Comparison of ENCODE assay signal across 14 cellular contexts in the genomic region with DNA sequence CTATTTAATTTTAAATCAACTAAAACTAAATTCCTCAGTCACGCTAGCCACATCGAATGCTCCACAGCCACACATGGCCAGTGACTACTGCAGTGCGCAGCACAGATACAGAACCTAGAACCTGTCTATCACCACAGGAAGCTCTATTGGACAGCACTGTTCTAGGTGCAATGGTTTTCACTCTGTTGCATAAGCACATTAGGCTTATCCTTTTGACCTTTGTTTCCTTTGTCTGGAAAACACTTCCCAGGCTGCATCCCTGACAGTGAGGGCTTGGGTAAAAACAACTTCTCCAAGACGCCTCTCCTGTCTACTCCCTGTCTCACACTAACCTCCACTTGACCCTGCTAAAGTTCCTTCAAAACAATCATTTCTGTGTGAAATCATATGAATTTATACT. TPM values are rescaled to one million over a fixed set of nuclear protein-coding genes. Genes with fewer than 3 reads are reported as not detected.
A peak's percentile ranks its signal among the peaks of the same experiment; 100 is the strongest.
DNase-seq lines count a peak whose midpoint lies in the region; ATAC-seq and TF ChIP-seq lines count a peak whose summit lies in the region.
"Had no signal": no experiment of that assay in that cellular context is flagged by ENCODE, and none has a peak within 500 bp of the region (broad histone marks: within the 10 kb centered on the region; RNA-seq: fewer than 3 reads in every experiment).

No MANE protein-coding gene starts in this region.

- no peak for DNase-seq in activated T-cell treated with anti-CD3 and anti-CD28 coated beads, Interleukin-2, amount 50 U/mL, for 72 hours
- no peak for DNase-seq in activated T-cell treated with anti-CD3 and anti-CD28 coated beads, Interleukin-2, amount 50 U/mL, for 1 hour
- peak; percentile 22 for DNase-seq in choroid plexus epithelial cell (ENCODE audit: low read depth)
- no peak for DNase-seq in right lobe of liver
- no peak for DNase-seq in stimulated activated naive CD8-positive, alpha-beta T cell treated with anti-CD3 and anti-CD28 coated beads, Interleukin-15, amount 100 ng/mL, for 72 hours
- no peak for DNase-seq in PC-3
- DNase-seq: COR-L47, NCI-H1436 treated with DMSO at 0.1 percent for 48 hours, NCI-H524 treated with DMSO at 0.1 percent for 48 hours had no signal

- H3K9me3 Mint-ChIP-seq in activated T-cell treated with anti-CD3 and anti-CD28 coated beads, Interleukin-2, amount 50 U/mL, for 72 hours = no peaks in the 10 kb centered on the region
- H3K9me3 Mint-ChIP-seq in stimulated activated naive CD8-positive, alpha-beta T cell treated with anti-CD3 and anti-CD28 coated beads, Interleukin-15, amount 100 ng/mL, for 72 hours = no peaks in the 10 kb centered on the region
- H3K9me3 Mint-ChIP-seq: GM23338 had no signal

- H3K27ac ChIP-seq in right lobe of liver = no peak overlapping the region
- H3K27ac ChIP-seq in temporal lobe (ENCODE audit: low read depth, low read length) = peak overlapping the region; percentile 93
- no peak overlapping the region for H3K27ac ChIP-seq in PC-3 (ENCODE audit: low read length)
- H3K27ac ChIP-seq: 22Rv1, C4-2B had no signal

- no peak overlapping the region for H3K4me3 ChIP-seq in choroid plexus epithelial cell (ENCODE audit: low read depth, low read length)
- no peak overlapping the region for H3K4me3 ChIP-seq in right lobe of liver
- no peak overlapping the region for H3K4me3 ChIP-seq in PC-3 (ENCODE audit: low read length)
- H3K4me3 ChIP-seq: GM23338 had no signal

- H3K4me2 ChIP-seq in PC-3 (ENCODE audit: low read length) = no peak overlapping the region
- H3K4me2 ChIP-seq: GM23338 had no signal

- peaks cover 0 to 10% (median 0%) of the 10 kb centered on the region in 4 donors for H3K4me1 ChIP-seq in right lobe of liver
- no peaks in the 10 kb centered on the region for H3K4me1 ChIP-seq in PC-3 (ENCODE audit: insufficient read depth, low read length)

- peak overlapping the region; percentile 86 for H3K27ac Mint-ChIP-seq in activated T-cell treated with anti-CD3 and anti-CD28 coated beads, Interleukin-2, amount 50 U/mL, for 72 hours
- H3K27ac Mint-ChIP-seq in stimulated activated naive CD8-positive, alpha-beta T cell treated with anti-CD3 and anti-CD28 coated beads, Interleukin-15, amount 100 ng/mL, for 72 hours = no peak overlapping the region
- H3K27ac Mint-ChIP-seq: GM23338 had no signal

- no peak overlapping the region for H2AFZ ChIP-seq in PC-3 (ENCODE audit: low read length)
- H2AFZ ChIP-seq: GM23338 had no signal

- POLR2A ChIA-PET in PC-3 (lab: Charles Lee; ENCODE audit: unreplicated experiment) = no interaction called here

- H3K36me3 Mint-ChIP-seq in activated T-cell treated with anti-CD3 and anti-CD28 coated beads, Interleukin-2, amount 50 U/mL, for 72 hours (ENCODE audit: insufficient read depth in 2 of 2) = peaks cover 9 to 43% of the 10 kb centered on the region in 2 donors

- no TSS peak for BruUV-seq in PC-3 (replicated peaks; lab: Mats Ljungman, UMichigan)

- ATAC-seq in activated T-cell treated with anti-CD3 and anti-CD28 coated beads, Interleukin-2, amount 50 U/mL, for 72 hours (replicated peaks in 1 of 2) = no peak
- ATAC-seq in right lobe of liver (peak; percentile 66 to 86 (median 76)), GM18907 (IDR thresholded peaks at IDR 0.05; ENCODE audit: unreplicated experiment) (no peak), PC-3 (no peak)
- no peak for ATAC-seq in stimulated activated naive CD8-positive, alpha-beta T cell treated with anti-CD3 and anti-CD28 coated beads, Interleukin-15, amount 100 ng/mL, for 72 hours

- TF ChIP-seq POLR2A in right lobe of liver (IDR thresholded peaks at IDR 0.05) = no peak

- H3K4me3 Mint-ChIP-seq in activated T-cell treated with anti-CD3 and anti-CD28 coated beads, Interleukin-2, amount 50 U/mL, for 72 hours = no peak overlapping the region
- H3K4me3 Mint-ChIP-seq in stimulated activated naive CD8-positive, alpha-beta T cell treated with anti-CD3 and anti-CD28 coated beads, Interleukin-15, amount 100 ng/mL, for 72 hours = no peak overlapping the region
- H3K4me3 Mint-ChIP-seq: GM23338 had no signal

- no peaks in the 10 kb centered on the region for H3K27me3 Mint-ChIP-seq in activated T-cell treated with anti-CD3 and anti-CD28 coated beads, Interleukin-2, amount 50 U/mL, for 72 hours (ENCODE audit: low read depth)
- no peaks in the 10 kb centered on the region for H3K27me3 Mint-ChIP-seq in stimulated activated naive CD8-positive, alpha-beta T cell treated with anti-CD3 and anti-CD28 coated beads, Interleukin-15, amount 100 ng/mL, for 72 hours

- H3K9ac ChIP-seq in PC-3 (ENCODE audit: low read length) = no peak overlapping the region

- H3K36me3 ChIP-seq in right lobe of liver (peaks cover 0 to 29% (median 6%) of the 10 kb centered on the region in 4 donors), PC-3 (ENCODE audit: low read depth, low read length) (peaks cover 39% of the 10 kb centered on the region)

- no peak for TF ChIP-seq CTCF in choroid plexus epithelial cell (conservative IDR thresholded peaks at IDR 0.05; ENCODE audit: low read depth, low read length)
- TF ChIP-seq CTCF in right lobe of liver (IDR thresholded peaks at IDR 0.05) = no peak
- no peak for TF ChIP-seq CTCF in PC-3 (conservative IDR thresholded peaks at IDR 0.05; ENCODE audit: low read depth, low read length)

- H3K9me2 ChIP-seq in PC-3 (replicated peaks; ENCODE audit: low read length) = no peaks in the 10 kb centered on the region

- CTCF ChIA-PET in PC-3 (lab: Charles Lee) = no interaction called here

- H3K79me2 ChIP-seq in PC-3 (ENCODE audit: low read length) = no peaks in the 10 kb centered on the region

- no peaks in the 10 kb centered on the region for H3F3A ChIP-seq in PC-3 (ENCODE audit: low read length, unreplicated experiment)

- 77% methylated on average over 4 of the region's 4 CpGs for WGBS in right lobe of liver (ENCODE audit: insufficient coverage, low coverage, low lambda C conversion rate, missing lambda C conversion rate)

- H3K27me3 ChIP-seq in right lobe of liver = no peaks in the 10 kb centered on the region
- H3K27me3 ChIP-seq in PC-3 (ENCODE audit: low read length) = no peaks in the 10 kb centered on the region

- H3K4me1 Mint-ChIP-seq in activated T-cell treated with anti-CD3 and anti-CD28 coated beads, Interleukin-2, amount 50 U/mL, for 72 hours (ENCODE audit: low read depth) = peaks cover 18% of the 10 kb centered on the region
- H3K4me1 Mint-ChIP-seq in stimulated activated naive CD8-positive, alpha-beta T cell treated with anti-CD3 and anti-CD28 coated beads, Interleukin-15, amount 100 ng/mL, for 72 hours = peaks cover 15% of the 10 kb centered on the region

- H3K9me3 ChIP-seq in right lobe of liver = no peaks in the 10 kb centered on the region
- H3K9me3 ChIP-seq in PC-3 (ENCODE audit: low read length) = no peaks in the 10 kb centered on the region

- H4K20me1 ChIP-seq in PC-3 (ENCODE audit: low read length) = no peaks in the 10 kb centered on the region

- intact Hi-C loops in right lobe of liver (cut with DNase I) (loop anchor here in 1 of 2 donors (10.0 kb wide), 1 partner anchor 262 kb away; no protein-coding TSS in a partner anchor), PC-3 (cut with micrococcal nuclease) (no loop called here)

RNA-seq across cellular contexts. Expression of gene RAP1GAP, which starts 33.6 kb away (rescaled TPM):
- 1 to 10 TPM; 1.2 to 2.4 TPM for total RNA-seq in activated T-cell treated with anti-CD3 and anti-CD28 coated beads, Interleukin-2, amount 50 U/mL, for 72 hours
- total RNA-seq in right lobe of liver (10 to 100 TPM in 5 of 6 experiments, 1 to 10 TPM in 1; 8.0 to 38.1 (median 22.2) TPM), temporal lobe (22.6 TPM), PC-3 (2014; rRNA removed) (12.1 and 12.3 TPM in 2 replicates)

Comparison
In these comparisons a context has a peak if more than half of its experiments do, and no peak if none do; other contexts are left out.
1. ATAC-seq: peak in right lobe of liver (4 of 4); none in activated T-cell treated with anti-CD3 and anti-CD28 coated beads, Interleukin-2, amount 50 U/mL, for 72 hours (0 of 2), stimulated activated naive CD8-positive, alpha-beta T cell treated with anti-CD3 and anti-CD28 coated beads, Interleukin-15, amount 100 ng/mL, for 72 hours (single experiment), GM18907 (single experiment) and PC-3 (single experiment).